Comparison of ENCODE assay signal across 16 cellular contexts in the genomic region with DNA sequence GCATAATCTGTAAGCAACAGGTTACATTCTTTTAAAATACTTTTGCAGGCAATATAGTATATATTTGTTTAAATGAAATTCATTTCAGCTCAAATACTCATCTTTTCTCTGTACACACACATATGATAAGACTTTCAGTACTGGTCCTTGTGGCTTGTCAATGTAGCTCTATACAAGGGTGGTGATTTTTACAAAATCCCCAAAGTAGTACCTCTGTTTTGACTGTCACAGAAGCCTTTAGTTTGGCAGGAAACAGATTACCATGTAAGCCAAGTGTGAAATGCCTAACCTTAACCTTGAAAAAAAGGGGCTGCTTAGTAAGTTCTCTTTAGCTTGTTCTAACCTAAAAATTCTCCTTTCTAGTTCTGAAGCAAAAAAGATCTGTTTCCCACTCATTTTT.
DNase-seq lines count a peak whose midpoint lies in the region; ATAC-seq and TF ChIP-seq lines count a peak whose summit lies in the region.
"Had no signal": no experiment of that assay in that cellular context is flagged by ENCODE, and none has a peak within 500 bp of the region (broad histone marks: within the 10 kb centered on the region; RNA-seq: fewer than 3 reads in every experiment).

No MANE protein-coding gene starts in this region.

- TF ChIP-seq CTCF in GM12864 (IDR thresholded peaks at IDR 0.05; ENCODE audit: low read depth, low read length, missing control alignments) = no peak

- DNase-seq in GM12864 (ENCODE audit: low read depth) = peak; percentile 36
- DNase-seq in NCI-H345 (lab: John Stamatoyannopoulos, UW) = no peak
- no peak for DNase-seq in OCI-M1 (lab: John Stamatoyannopoulos, UW)
- no peak for DNase-seq in mucosa of gallbladder (ENCODE audit: low spot score)
- DNase-seq in DMS153 treated with DMSO at 0.1 percent for 48 hours (lab: John Stamatoyannopoulos, UW; ENCODE audit: unreplicated experiment) = no peak
- DNase-seq: amniotic stem cell, gastrocnemius medialis, kidney, NCI-H1048, NCI-H526 treated with DMSO at 0.1 percent for 48 hours, SIG-M5 had no signal

- ATAC-seq in GM19328 (IDR thresholded peaks at IDR 0.05; ENCODE audit: unreplicated experiment) (peak; percentile 88), HG02571 (IDR thresholded peaks at IDR 0.05; ENCODE audit: unreplicated experiment) (peak; percentile 81), HG03135 (IDR thresholded peaks at IDR 0.05; ENCODE audit: unreplicated experiment) (peak; percentile 94)
- ATAC-seq: gastrocnemius medialis, sciatic nerve had no signal

- no peak overlapping the region for H3K4me3 ChIP-seq in GM12864 (ENCODE audit: low read depth, low read length)
- H3K4me3 ChIP-seq: gastrocnemius medialis, thoracic aorta had no signal
